8 cellular contexts compared by ENCODE assay signal in the genomic region with DNA sequence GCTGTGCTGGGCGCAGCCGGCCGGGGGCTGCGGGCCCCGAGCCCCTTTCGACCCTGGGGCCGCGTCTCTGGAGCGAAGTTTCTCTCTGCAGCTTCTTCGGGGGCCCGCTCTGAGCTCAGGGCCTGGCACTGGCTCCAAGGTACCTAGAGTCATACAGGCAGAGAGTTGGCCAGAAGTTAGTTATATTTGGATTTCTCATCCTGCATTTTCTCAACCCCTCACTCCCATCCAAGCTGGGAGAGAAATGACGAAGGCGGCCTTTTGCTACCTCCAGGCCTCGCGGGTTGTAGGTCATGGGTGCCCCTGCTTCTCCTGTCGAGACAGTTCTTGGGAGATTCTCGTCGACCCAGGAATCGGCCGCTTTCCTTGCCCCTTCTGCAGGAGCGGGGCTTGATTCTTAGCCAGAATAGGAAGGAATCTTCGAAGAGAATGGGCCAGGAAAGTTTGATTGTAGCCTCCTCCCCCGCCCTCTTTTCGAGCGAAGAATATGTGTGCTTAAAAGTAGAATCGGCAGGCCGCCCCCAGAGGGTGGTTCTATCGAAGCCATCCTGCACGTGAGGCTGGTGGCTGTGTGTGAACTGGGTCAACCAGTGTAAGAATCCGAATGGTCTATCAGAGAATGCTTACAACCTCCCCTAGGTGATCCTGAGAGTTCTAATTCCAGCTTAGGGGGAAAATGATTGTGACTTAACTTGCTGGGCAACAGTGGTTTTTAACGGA. TPM values are rescaled to one million over a fixed set of nuclear protein-coding genes. Genes with fewer than 3 reads are reported as not detected.
DNase-seq lines count a peak whose midpoint lies in the region; ATAC-seq and TF ChIP-seq lines count a peak whose summit lies in the region.

No MANE protein-coding gene starts in this region.

- H3K27ac ChIP-seq in 22Rv1: peak overlapping the region; percentile 98

- H3K9me3 Mint-ChIP-seq in HFFc6: no peaks in the 10 kb centered on the region
- H3K9me3 Mint-ChIP-seq in progenitor cell of endocrine pancreas (ENCODE audit: low read depth): no peaks in the 10 kb centered on the region

- H3K36me3 Mint-ChIP-seq in HFFc6 (ENCODE audit: low read depth): no peaks in the 10 kb centered on the region
- H3K36me3 Mint-ChIP-seq in progenitor cell of endocrine pancreas (ENCODE audit: insufficient read depth): no peaks in the 10 kb centered on the region

- H3K4me1 Mint-ChIP-seq in HFFc6 (ENCODE audit: low read depth) (peaks cover 49% of the 10 kb centered on the region), progenitor cell of endocrine pancreas (ENCODE audit: low read depth) (peaks cover 42% of the 10 kb centered on the region)

- no peak for ATAC-seq in HG02588 (IDR thresholded peaks at IDR 0.05; ENCODE audit: unreplicated experiment)

- no peak for TF ChIP-seq CTCF in 22Rv1 (IDR thresholded peaks at IDR 0.05)
- no peak for TF ChIP-seq CTCF in HFFc6 (IDR thresholded peaks at IDR 0.05)
- TF ChIP-seq CTCF in progenitor cell of endocrine pancreas (IDR thresholded peaks at IDR 0.05; ENCODE audit: unreplicated experiment): no peak

- H3K27me3 Mint-ChIP-seq in HFFc6 (ENCODE audit: insufficient read depth) (no peaks in the 10 kb centered on the region; the same call in none of the 2 replicates), progenitor cell of endocrine pancreas (no peaks in the 10 kb centered on the region)

- H3K27ac Mint-ChIP-seq in HFFc6 (peak overlapping the region; percentile 76), progenitor cell of endocrine pancreas (peak overlapping the region; percentile 74)

- DNase-seq in HFFc6: no peak
- peak; percentile 63 for DNase-seq in activated CD8-positive, alpha-beta memory T cell treated with anti-CD3 and anti-CD28 coated beads, Interleukin-2, amount 50 U/mL, for 48 hours
- peak; percentile 19 for DNase-seq in fibroblast of gingiva (ENCODE audit: low read depth)
- no peak for DNase-seq in progenitor cell of endocrine pancreas (ENCODE audit: low spot score, unreplicated experiment)
- DNase-seq in NCI-H524 treated with DMSO at 0.1 percent for 48 hours (lab: John Stamatoyannopoulos, UW): no peak
- DNase-seq in NCI-H187 treated with DMSO at 0.1 percent for 48 hours (lab: John Stamatoyannopoulos, UW): no peak

- H3K4me3 Mint-ChIP-seq in HFFc6: peak overlapping the region; percentile 93
- H3K4me3 Mint-ChIP-seq in progenitor cell of endocrine pancreas (ENCODE audit: low read depth): peak overlapping the region; percentile 76

RNA-seq across cellular contexts. Expression of a gene that starts 0.8 kb away (rescaled TPM):
- 100 to 1,000 TPM; 195 to 241 (median 209) TPM for total RNA-seq in HFFc6 (2021; fragmentation: NEBNext Ultra II Directional; extraction: Animal tissue kit (Norgen Biotek cat#: 25700))
- 174 and 187 TPM in 2 replicates for total RNA-seq in progenitor cell of endocrine pancreas

RNA-seq across cellular contexts. Expression of a gene that starts 22.5 kb away (rescaled TPM):
- 10 to 100 TPM; 32.9 to 39.5 (median 34.4) TPM for total RNA-seq in HFFc6 (2021; fragmentation: NEBNext Ultra II Directional; extraction: Animal tissue kit (Norgen Biotek cat#: 25700))
- total RNA-seq in progenitor cell of endocrine pancreas: 62.5 and 66.6 TPM in 2 replicates

RNA-seq across cellular contexts. Expression of a gene that starts 37.9 kb away (rescaled TPM):
- 1 to 10 TPM in 5 of 6 experiments, under 1 TPM in 1; 0.99 to 2.4 (median 2.0) TPM for total RNA-seq in HFFc6 (2021; fragmentation: NEBNext Ultra II Directional; extraction: Animal tissue kit (Norgen Biotek cat#: 25700))
- total RNA-seq in progenitor cell of endocrine pancreas: 11.7 and 11.8 TPM in 2 replicates

RNA-seq across cellular contexts. Expression of a gene that starts 47.3 kb away (rescaled TPM):
- 1 to 10 TPM in 4 of 6 experiments, under 1 TPM in 2; 0.09 to 2.2 (median 1.4) TPM for total RNA-seq in HFFc6 (2021; fragmentation: NEBNext Ultra II Directional; extraction: Animal tissue kit (Norgen Biotek cat#: 25700))
- total RNA-seq in progenitor cell of endocrine pancreas: 0.19 and 0.49 TPM in 2 replicates

Comparison
In these comparisons a context has a peak if more than half of its experiments do, and no peak if none do; other contexts are left out.
1. DNase-seq: peak in activated CD8-positive, alpha-beta memory T cell treated with anti-CD3 and anti-CD28 coated beads, Interleukin-2, amount 50 U/mL, for 48 hours (single experiment) and fibroblast of gingiva (single experiment); none in HFFc6 (single experiment), progenitor cell of endocrine pancreas (single experiment), NCI-H524 treated with DMSO at 0.1 percent for 48 hours (single experiment) and NCI-H187 treated with DMSO at 0.1 percent for 48 hours (single experiment).